Comparison of ENCODE assay signal across 15 cellular contexts in genomic region chr10:104548090-104548489, GRCh38.
DNase-seq lines count a peak whose midpoint lies in the region; ATAC-seq, FAIRE-seq and TF ChIP-seq lines count a peak whose summit lies in the region.
"Had no signal": no experiment of that assay in that cellular context is flagged by ENCODE, and none has a peak within 500 bp of the region (broad histone marks: within the 10 kb centered on the region; RNA-seq: fewer than 3 reads in every experiment).

No MANE protein-coding gene starts in this region.

- no peak for TF ChIP-seq POLR2A in GM18505 (IDR thresholded peaks at IDR 0.05; ENCODE audit: borderline replicate concordance, extremely low read depth, insufficient read depth, insufficient read length)
- TF ChIP-seq POLR2A in GM12892 (IDR thresholded peaks at IDR 0.05; ENCODE audit: low read depth, low read length), result no peak

- no peak for TF ChIP-seq CTCF in cardiac fibroblast (IDR thresholded peaks at IDR 0.05; ENCODE audit: low read depth, low read length)

- ATAC-seq in GM18505 (IDR thresholded peaks at IDR 0.05; ENCODE audit: unreplicated experiment), result no peak
- ATAC-seq: K562, left cardiac atrium, psoas muscle had no signal

- no peak overlapping the region for H3K4me3 ChIP-seq in cardiac fibroblast (replicated peaks in 1 of 2; ENCODE audit: low read depth in 2 of 2, low read length in 2 of 2)
- H3K4me3 ChIP-seq: BLaER1 treated with 17β-estradiol and CSF1 and Interleukin-3, amounts not matched to agents 10 nM and 100 nM; K562; psoas muscle; thoracic aorta had no signal

- DNase-seq in AG20443 (ENCODE audit: low spot score), result peak; percentile 36
- DNase-seq in NCI-H82 treated with DMSO at 0.1 percent for 48 hours (lab: John Stamatoyannopoulos, UW; ENCODE audit: unreplicated experiment), result peak; percentile 74
- peak; percentile 3 to 19 for DNase-seq in cardiac fibroblast (ENCODE audit: low read depth in 2 of 2)
- DNase-seq in kidney tubule cell (ENCODE audit: low spot score), result peak; percentile 28
- DNase-seq in activated CD8-positive, alpha-beta memory T cell treated with anti-CD3 and anti-CD28 coated beads, Interleukin-2, amount 50 U/mL, for 48 hours, result no peak
- no peak for DNase-seq in DMS 273 (lab: John Stamatoyannopoulos, UW; ENCODE audit: unreplicated experiment)
- no peak for DNase-seq in GM12892 (ENCODE audit: insufficient read length)
- DNase-seq: anterior cingulate cortex, left cardiac atrium, NCI-H524, psoas muscle had no signal

- FAIRE-seq in GM12892 (lab: Jason Lieb, UNC), result no peak
- FAIRE-seq: K562 had no signal

Comparison
In these comparisons a context has a peak if more than half of its experiments do, and no peak if none do; other contexts are left out.
1. DNase-seq: peak in AG20443 (single experiment), NCI-H82 treated with DMSO at 0.1 percent for 48 hours (single experiment), cardiac fibroblast (2 of 2) and kidney tubule cell (single experiment); none in activated CD8-positive, alpha-beta memory T cell treated with anti-CD3 and anti-CD28 coated beads, Interleukin-2, amount 50 U/mL, for 48 hours (single experiment), DMS 273 (single experiment) and GM12892 (single experiment).